In the genomic region with DNA sequence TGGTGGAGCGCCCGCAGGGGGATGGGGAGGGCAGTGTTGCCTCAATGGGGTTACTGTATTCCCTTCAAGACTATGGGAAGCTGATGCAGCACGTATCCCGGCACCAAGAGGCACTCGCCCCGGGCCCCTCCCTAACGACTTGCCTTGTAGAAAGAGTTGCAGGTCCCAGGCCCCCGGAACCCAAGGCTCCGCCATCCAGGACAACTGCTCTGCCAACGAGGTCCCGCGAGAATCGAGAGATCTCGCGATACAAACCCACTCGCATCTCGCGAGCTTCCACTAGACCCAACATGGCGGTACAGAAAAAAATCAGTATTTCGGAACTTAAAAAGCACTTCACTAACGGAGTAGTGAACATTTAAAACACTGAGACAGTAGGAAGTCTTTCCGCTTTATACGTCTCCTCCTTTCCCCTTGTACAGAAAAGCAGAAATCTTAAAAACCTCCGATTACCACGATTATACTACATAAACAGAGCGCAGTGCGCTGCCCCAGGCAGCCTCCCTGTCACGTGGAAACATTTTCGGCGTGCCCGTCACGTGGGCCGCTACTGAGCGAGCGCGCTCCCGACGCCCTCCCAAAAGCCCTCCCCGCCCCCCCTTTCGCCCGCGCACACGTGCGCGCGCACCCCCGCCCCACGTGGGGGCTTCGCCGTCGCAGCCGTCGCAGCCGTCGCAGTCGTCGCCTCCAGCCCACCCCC, we compare ENCODE assay signal across 8 cellular contexts. TPM values are rescaled to one million over a fixed set of nuclear protein-coding genes. Genes with fewer than 3 reads are reported as not detected.
DNase-seq lines count a peak whose midpoint lies in the region; ATAC-seq and TF ChIP-seq lines count a peak whose summit lies in the region.

A gene (minus strand): TSS at position 217 of the 700 bp plus-strand sequence. CDS start 49,304 bp downstream, outside the sequence.

- intact Hi-C loops in CD14-positive monocyte (cut with micrococcal nuclease) = loop anchor here (5.0 to 10.0 kb wide), 2 partner anchors 72 to 465 kb away; a partner anchor contains a TSS
- intact Hi-C loops in dorsolateral prefrontal cortex (cut with DNase I) = loop anchor here (2.0 to 5.0 kb wide), 9 partner anchors 76 to 534 kb away; a partner anchor contains a TSS
- intact Hi-C loops in right lobe of liver (cut with DNase I) = no loop called here

- H3K27ac ChIP-seq in dorsolateral prefrontal cortex = peak within 1 kb of the TSS; percentile 83 to 100 (median 99)
- H3K27ac ChIP-seq in right lobe of liver = peak within 1 kb of the TSS; percentile 85 to 90 (median 89)

- no peaks in the 10 kb centered on the region for H3K36me3 ChIP-seq in right lobe of liver

- WGBS in right lobe of liver (ENCODE audit: insufficient coverage, low coverage, low lambda C conversion rate, missing lambda C conversion rate) = under 1% methylated on average over 19 of the region's 57 CpGs

- peak within 1 kb of the TSS; percentile 96 to 99 (median 97) for H3K27ac Mint-ChIP-seq in CD14-positive monocyte

- no peaks in the 10 kb centered on the region for H3K27me3 Mint-ChIP-seq in CD14-positive monocyte (ENCODE audit: low read depth in 3 of 3)

- peaks cover 0 to under 1% (median 0%) of the 10 kb centered on the region in 7 donors for H3K9me3 Mint-ChIP-seq in CD14-positive monocyte

- ATAC-seq in GM19395 (IDR thresholded peaks at IDR 0.05; ENCODE audit: unreplicated experiment) = peak; percentile 80
- peak; percentile 61 for ATAC-seq in HG03565 (IDR thresholded peaks at IDR 0.05; ENCODE audit: unreplicated experiment)
- peak; percentile 71 to 78 (median 76) for ATAC-seq in right lobe of liver

- no peaks in the 10 kb centered on the region for H3K9me3 ChIP-seq in right lobe of liver

- H3K4me3 Mint-ChIP-seq in CD14-positive monocyte = peak within 1 kb of the TSS; percentile 97 to 99

- peaks cover 0 to 45% (median 5%) of the 10 kb centered on the region in 4 donors for H3K4me1 ChIP-seq in right lobe of liver

- H3K27me3 ChIP-seq in dorsolateral prefrontal cortex (no peaks in the 10 kb centered on the region), right lobe of liver (no peaks in the 10 kb centered on the region)

- H3K4me1 Mint-ChIP-seq in CD14-positive monocyte = peaks cover 36% of the 10 kb centered on the region

- TF ChIP-seq POLR2A in right lobe of liver (IDR thresholded peaks at IDR 0.05) = peak; percentile 40

- peak within 1 kb of the TSS; percentile 52 to 98 (median 87) for H3K4me3 ChIP-seq in dorsolateral prefrontal cortex
- peak within 1 kb of the TSS; percentile 60 to 79 (median 79) for H3K4me3 ChIP-seq in right lobe of liver

- TF ChIP-seq CTCF in CD14-positive monocyte (IDR thresholded peaks at IDR 0.05) (no peak), dorsolateral prefrontal cortex (IDR thresholded peaks at IDR 0.05 in 54 of 56, conservative IDR thresholded peaks at IDR 0.05 in 2 of 56; ENCODE audit: low read depth in 1 of 56, partially characterized antibody in 56 of 56) (peak in 13 of 56 donors; percentile 7 to 42 (median 18)), right lobe of liver (IDR thresholded peaks at IDR 0.05) (no peak)

- DNase-seq in CD14-positive monocyte (ENCODE audit: low spot score) = peak; percentile 94
- DNase-seq in NCI-H774 (lab: John Stamatoyannopoulos, UW) = peak; percentile 87
- DNase-seq in activated CD4-positive, alpha-beta T cell treated with anti-CD3 and anti-CD28 coated beads, Interleukin-2, amount 50 U/mL, for 48 hours = peak; percentile 90 to 93
- DNase-seq in dorsolateral prefrontal cortex = peak; percentile 81 to 94 (median 87)
- peak; percentile 90 to 93 (median 91) for DNase-seq in right lobe of liver
- peak; percentile 87 to 91 for DNase-seq in stimulated activated CD4-positive, alpha-beta T cell treated with anti-CD3 and anti-CD28 coated beads, Interleukin-4, amount 100 ng/mL, for 4 hours

- H3K36me3 Mint-ChIP-seq in CD14-positive monocyte = peaks cover 0 to 1% of the 10 kb centered on the region in 2 donors

RNA-seq across cellular contexts. Expression of the gene that starts here (rescaled TPM):
- polyA plus RNA-seq in CD14-positive monocyte = 10 to 100 TPM in 1 of 2 donors, 1 to 10 TPM in 1; 8.1 to 12.3 TPM
- total RNA-seq in dorsolateral prefrontal cortex = 10 to 100 TPM; 52.5 to 90.5 (median 69.9) TPM
- 10 to 100 TPM; 19.6 to 34.7 (median 25.9) TPM for total RNA-seq in right lobe of liver

Comparison
In these comparisons a context has a peak if more than half of its experiments do, and no peak if none do; other contexts are left out.
1. Peak in every context shown above with its lines: DNase-seq, ATAC-seq, H3K4me3 ChIP-seq and H3K27ac ChIP-seq.
2. intact Hi-C loops: an anchor here in CD14-positive monocyte (5.0 to 10.0 kb wide) and dorsolateral prefrontal cortex (2.0 to 5.0 kb wide); none called in right lobe of liver.